In the genomic region with DNA sequence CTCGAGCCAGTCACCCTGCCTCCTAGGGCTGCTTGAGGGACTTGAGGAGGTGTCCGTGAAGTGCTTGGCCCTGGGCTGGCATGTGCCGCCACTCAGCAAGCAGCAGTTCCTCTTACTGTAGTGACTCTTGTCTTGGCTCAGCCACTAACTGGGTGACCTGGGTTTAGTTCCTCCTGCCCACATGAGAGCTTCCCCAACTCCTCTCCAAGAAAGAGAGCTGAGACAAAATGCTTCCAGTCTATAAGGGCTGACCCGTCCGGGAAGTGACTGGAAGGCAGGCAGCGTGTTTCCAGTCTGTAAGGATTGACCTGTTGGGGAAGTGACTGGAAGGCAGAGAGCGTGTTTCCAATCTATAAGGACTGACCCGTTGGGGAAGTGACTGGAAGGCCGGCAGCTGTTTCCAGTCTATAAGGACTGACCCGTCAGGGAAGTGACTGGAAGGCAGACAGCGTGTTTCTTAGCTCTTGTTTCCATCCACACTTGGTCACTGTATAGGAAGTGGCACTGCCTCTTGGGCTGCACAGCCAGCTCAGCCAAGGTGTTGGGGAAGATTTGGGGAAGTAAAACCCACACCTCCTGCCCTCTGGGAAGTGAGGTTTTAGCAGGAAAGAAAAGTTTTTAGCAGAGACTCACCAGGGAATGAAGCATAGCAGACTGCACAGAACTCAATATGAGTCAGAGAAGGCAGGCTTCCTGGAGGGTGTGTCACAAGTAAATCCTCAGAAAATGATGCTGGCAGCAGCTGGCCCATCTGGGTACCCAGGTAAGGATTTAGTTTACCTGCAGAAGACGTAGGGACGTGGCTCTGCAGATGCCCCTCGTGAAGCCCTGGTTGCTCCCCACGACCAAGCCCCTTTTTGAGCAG, we compare ENCODE assay signal across 10 cellular contexts.
DNase-seq lines count a peak whose midpoint lies in the region; ATAC-seq and TF ChIP-seq lines count a peak whose summit lies in the region.
"Had no signal": no experiment of that assay in that cellular context is flagged by ENCODE, and none has a peak within 500 bp of the region (broad histone marks: within the 10 kb centered on the region; RNA-seq: fewer than 3 reads in every experiment).

No MANE protein-coding gene starts in this region.

- peak overlapping the region; percentile 55 for H3K27ac ChIP-seq in RWPE2 (ENCODE audit: poor library complexity, severe bottlenecking)

- no peak overlapping the region for H3K4me3 ChIP-seq in RWPE2 (ENCODE audit: severe bottlenecking)
- H3K4me3 ChIP-seq: gastrocnemius medialis had no signal

- TF ChIP-seq CTCF in RWPE2 (IDR thresholded peaks at IDR 0.05; ENCODE audit: poor library complexity, severe bottlenecking) = no peak

- H3K4me1 ChIP-seq in RWPE2 (ENCODE audit: insufficient read depth, poor library complexity, severe bottlenecking) = peaks cover 16% of the 10 kb centered on the region
- H3K4me1 ChIP-seq: gastrocnemius medialis had no signal

- H3K9me3 ChIP-seq in RWPE2 (ENCODE audit: severe bottlenecking) = peaks cover 2% of the 10 kb centered on the region
- H3K9me3 ChIP-seq: gastrocnemius medialis had no signal

- H3K36me3 ChIP-seq in RWPE2 (ENCODE audit: low read depth) = peaks cover 35% of the 10 kb centered on the region

- peak; percentile 56 for ATAC-seq in GM18867 (IDR thresholded peaks at IDR 0.05; ENCODE audit: unreplicated experiment)
- ATAC-seq in RWPE2 (ENCODE audit: low read depth) = peak; percentile 69
- no peak for ATAC-seq in GM19324 (IDR thresholded peaks at IDR 0.05; ENCODE audit: low FRiP score, unreplicated experiment)
- ATAC-seq in HG02642 (IDR thresholded peaks at IDR 0.05; ENCODE audit: poor library complexity, unreplicated experiment) = no peak
- ATAC-seq in HG03135 (IDR thresholded peaks at IDR 0.05; ENCODE audit: unreplicated experiment) = no peak

- H3K27me3 ChIP-seq in RWPE2 (ENCODE audit: insufficient read depth, poor library complexity, severe bottlenecking) = no peaks in the 10 kb centered on the region
- H3K27me3 ChIP-seq: gastrocnemius medialis had no signal

- no peak for DNase-seq in RWPE2 (ENCODE audit: low spot score)
- DNase-seq in fibroblast of peridontal ligament (ENCODE audit: extremely low read depth) = peak; percentile 51
- DNase-seq in pons (ENCODE audit: low spot score) = peak; percentile 86
- DNase-seq in NCI-H446 (lab: John Stamatoyannopoulos, UW) = no peak
- DNase-seq: activated CD4-positive, alpha-beta T cell treated with anti-CD3 and anti-CD28 coated beads, Interleukin-2, amount 50 U/mL, for 1 hour; gastrocnemius medialis had no signal

Comparison
In these comparisons a context has a peak if more than half of its experiments do, and no peak if none do; other contexts are left out.
1. ATAC-seq: peak in GM18867 (single experiment) and RWPE2 (single experiment); none in GM19324 (single experiment), HG02642 (single experiment) and HG03135 (single experiment).
2. DNase-seq: peak in fibroblast of peridontal ligament (single experiment) and pons (single experiment); none in RWPE2 (single experiment) and NCI-H446 (0 of 2).